In genomic region chr10:108849688-108850087, GRCh38 we compare ENCODE assay signal across 14 cellular contexts.
DNase-seq lines count a peak whose midpoint lies in the region; ATAC-seq and TF ChIP-seq lines count a peak whose summit lies in the region.
"Had no signal": no experiment of that assay in that cellular context is flagged by ENCODE, and none has a peak within 500 bp of the region (broad histone marks: within the 10 kb centered on the region; RNA-seq: fewer than 3 reads in every experiment).

No MANE protein-coding gene starts in this region.

- peaks cover 12% of the 10 kb centered on the region for H3K36me3 ChIP-seq in OCI-LY3 (replicated peaks; ENCODE audit: low read depth, low read length)
- H3K36me3 ChIP-seq: neural progenitor cell had no signal

- H3K9ac ChIP-seq in OCI-LY3 (ENCODE audit: low read length) = peak overlapping the region; percentile 58; the same call in 1 of the 2 replicates
- H3K9ac ChIP-seq: neural progenitor cell had no signal

- no peak for DNase-seq in HCEC 1CT
- DNase-seq in caudate nucleus (lab: John Stamatoyannopoulos, UW) = no peak
- no peak for DNase-seq in NCI-H748 treated with DMSO at 0.1 percent for 48 hours (lab: John Stamatoyannopoulos, UW)
- DNase-seq in RKO (ENCODE audit: low spot score) = no peak
- DNase-seq: activated CD4-positive, alpha-beta T cell treated with anti-CD3 and anti-CD28 coated beads, Interleukin-2, amount 50 U/mL, for 48 hours; central memory CD4-positive, alpha-beta T cell; effector CD8-positive, alpha-beta T cell; retina had no signal

- H3K4me2 ChIP-seq in OCI-LY3 (ENCODE audit: low read length) = peak overlapping the region; percentile 82
- H3K4me2 ChIP-seq: neural progenitor cell had no signal

- H3K27ac ChIP-seq in OCI-LY3 (ENCODE audit: low read length) (peak overlapping the region; percentile 94), caudate nucleus (ENCODE audit: low read depth, low read length) (no peak overlapping the region)
- H3K27ac ChIP-seq: neural progenitor cell, SK-N-MC had no signal

- H3K9me3 ChIP-seq in OCI-LY3 (ENCODE audit: insufficient read depth, low read length) = no peaks in the 10 kb centered on the region

- peak overlapping the region; percentile 59 for H3K4me3 ChIP-seq in OCI-LY3 (ENCODE audit: low read length)
- H3K4me3 ChIP-seq: neural progenitor cell, SK-N-MC had no signal

- H3K4me1 ChIP-seq in OCI-LY3 (ENCODE audit: low read length) = peaks cover 62% of the 10 kb centered on the region

- no peaks in the 10 kb centered on the region for H3K27me3 ChIP-seq in OCI-LY3 (ENCODE audit: low read depth, low read length)
- H3K27me3 ChIP-seq: neural progenitor cell had no signal

- TF ChIP-seq CTCF in OCI-LY3 (IDR thresholded peaks at IDR 0.05; ENCODE audit: low read depth, low read length) = no peak

- no peak overlapping the region for H2AFZ ChIP-seq in OCI-LY3 (ENCODE audit: low read depth, low read length)
- H2AFZ ChIP-seq: neural progenitor cell had no signal

- peak; percentile 27 for ATAC-seq in GM18861 (IDR thresholded peaks at IDR 0.05; ENCODE audit: unreplicated experiment)
- peak; percentile 16 for ATAC-seq in GM21619 (IDR thresholded peaks at IDR 0.05; ENCODE audit: unreplicated experiment)
- ATAC-seq in HG03159 (IDR thresholded peaks at IDR 0.05; ENCODE audit: unreplicated experiment) = peak; percentile 37

- no peaks in the 10 kb centered on the region for H4K20me1 ChIP-seq in OCI-LY3 (ENCODE audit: insufficient read depth, low read length)

- no peaks in the 10 kb centered on the region; the same call in 1 of the 2 replicates for H3K79me2 ChIP-seq in OCI-LY3 (ENCODE audit: low read length)
